In the genomic region with DNA sequence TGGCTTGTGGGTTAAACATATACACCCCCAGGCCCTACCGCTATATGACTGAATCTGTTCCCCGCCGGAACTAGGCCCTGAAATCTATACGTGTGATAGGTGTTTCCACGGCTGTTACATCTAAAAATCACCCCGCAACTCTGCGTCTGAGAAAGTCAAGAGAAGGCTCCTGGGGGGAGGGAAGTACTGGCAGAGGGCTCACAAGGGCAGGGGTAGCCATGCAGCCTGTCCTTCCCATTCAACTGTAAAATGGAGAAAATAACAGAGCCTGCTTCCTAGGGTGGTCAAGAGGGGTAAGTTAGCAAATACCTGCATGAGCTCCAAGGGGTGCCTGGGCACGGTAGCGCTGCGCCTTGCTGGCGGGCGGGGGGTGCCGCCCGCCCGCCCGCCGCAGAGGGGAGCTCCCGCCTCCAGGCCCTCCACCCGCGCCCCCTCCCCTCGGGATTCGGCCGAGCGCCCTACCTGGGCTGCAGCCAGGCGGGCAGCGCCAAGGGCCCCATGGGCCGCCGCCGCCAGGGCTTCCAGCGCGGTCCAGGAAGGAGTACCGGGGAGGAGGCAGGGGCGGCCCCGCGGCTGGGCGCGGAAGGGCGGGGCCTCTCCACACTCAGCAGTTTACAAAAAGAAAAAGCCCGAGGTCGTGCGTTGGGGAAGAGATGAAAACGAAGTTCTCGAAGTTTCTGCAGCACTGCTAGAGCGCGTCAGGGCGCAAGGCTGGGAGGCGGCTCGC, we compare ENCODE assay signal across 8 cellular contexts. TPM values are rescaled to one million over a fixed set of nuclear protein-coding genes. Genes with fewer than 3 reads are reported as not detected.
DNase-seq lines count a peak whose midpoint lies in the region; ATAC-seq and TF ChIP-seq lines count a peak whose summit lies in the region.

A gene with protein sequence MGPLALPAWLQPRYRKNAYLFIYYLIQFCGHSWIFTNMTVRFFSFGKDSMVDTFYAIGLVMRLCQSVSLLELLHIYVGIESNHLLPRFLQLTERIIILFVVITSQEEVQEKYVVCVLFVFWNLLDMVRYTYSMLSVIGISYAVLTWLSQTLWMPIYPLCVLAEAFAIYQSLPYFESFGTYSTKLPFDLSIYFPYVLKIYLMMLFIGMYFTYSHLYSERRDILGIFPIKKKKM (minus strand): TSS at position 550 of the 727 bp plus-strand sequence. CDS start 50 bp downstream, at position 500.

- no peaks in the 10 kb centered on the region for H3K36me3 ChIP-seq in testis (ENCODE audit: low read depth, missing control alignments)

- peak; percentile 78 for ATAC-seq in activated T-helper 17 cell treated with anti-CD3 and anti-CD28 coated beads, Interleukin-2, amount 50 U/mL, for 72 hours (replicated peaks)
- peak; percentile 88 for ATAC-seq in foreskin keratinocyte
- ATAC-seq in omental fat pad (ENCODE audit: low FRiP score) = peak; percentile 74

- H3K27me3 ChIP-seq in foreskin keratinocyte (no peaks in the 10 kb centered on the region), testis (no peaks in the 10 kb centered on the region)

- H3K36me3 Mint-ChIP-seq in activated T-helper 17 cell treated with anti-CD3 and anti-CD28 coated beads, Interleukin-2, amount 50 U/mL, for 72 hours (ENCODE audit: low read depth) = peaks cover 12% of the 10 kb centered on the region

- WGBS in testis, 2 donors = 4 to 10% methylated on average over 22 to 47 of the region's 48 CpGs

- H3K27ac Mint-ChIP-seq in activated T-helper 17 cell treated with anti-CD3 and anti-CD28 coated beads, Interleukin-2, amount 50 U/mL, for 72 hours = peak within 1 kb of the TSS; percentile 33

- peak within 1 kb of the TSS; percentile 55 to 63 for H3K4me3 ChIP-seq in testis

- H3K27ac ChIP-seq in foreskin keratinocyte (peak within 1 kb of the TSS; percentile 60), testis (peak within 1 kb of the TSS; percentile 16 to 58)

- H3K9me3 ChIP-seq in testis = no peaks in the 10 kb centered on the region

- no peak within 1 kb of the TSS for H3K4me3 Mint-ChIP-seq in activated T-helper 17 cell treated with anti-CD3 and anti-CD28 coated beads, Interleukin-2, amount 50 U/mL, for 72 hours

- intact Hi-C loops in testis (cut with DNase I; ENCODE audit: low total_unique reads) = no loop called here

- DNase-seq in HCEC 1CT = peak; percentile 49
- DNase-seq in NCI-H2227 (lab: John Stamatoyannopoulos, UW; ENCODE audit: unreplicated experiment) = peak; percentile 63
- DNase-seq in foreskin keratinocyte = peak in 1 of 2 donors; percentile 15
- no peak for DNase-seq in omental fat pad (ENCODE audit: low spot score)
- peak; percentile 45 for DNase-seq in testis
- no peak for DNase-seq in cortex of kidney (lab: John Stamatoyannopoulos, UW)

- TF ChIP-seq CTCF in foreskin keratinocyte (conservative IDR thresholded peaks at IDR 0.05) (no peak), omental fat pad (IDR thresholded peaks at IDR 0.05) (no peak), testis (IDR thresholded peaks at IDR 0.05) (no peak)

- H3K4me1 Mint-ChIP-seq in activated T-helper 17 cell treated with anti-CD3 and anti-CD28 coated beads, Interleukin-2, amount 50 U/mL, for 72 hours = peaks cover 17% of the 10 kb centered on the region

- TF ChIP-seq POLR2A in GM15510 (IDR thresholded peaks at IDR 0.05; ENCODE audit: borderline replicate concordance, extremely low read depth, insufficient read length) (peak; percentile 71), testis (IDR thresholded peaks at IDR 0.05) (no peak)

- no peaks in the 10 kb centered on the region for H3K27me3 Mint-ChIP-seq in activated T-helper 17 cell treated with anti-CD3 and anti-CD28 coated beads, Interleukin-2, amount 50 U/mL, for 72 hours

- no peaks in the 10 kb centered on the region for H3K9me3 Mint-ChIP-seq in activated T-helper 17 cell treated with anti-CD3 and anti-CD28 coated beads, Interleukin-2, amount 50 U/mL, for 72 hours

- no peaks in the 10 kb centered on the region for H3K4me1 ChIP-seq in foreskin keratinocyte
- H3K4me1 ChIP-seq in testis = no peaks in the 10 kb centered on the region

RNA-seq across cellular contexts. Expression of the gene that starts here (rescaled TPM):
- 1 to 10 TPM; 2.9 to 4.1 TPM for total RNA-seq in activated T-helper 17 cell treated with anti-CD3 and anti-CD28 coated beads, Interleukin-2, amount 50 U/mL, for 72 hours
- total RNA-seq in foreskin keratinocyte (5.4 and 7.9 TPM in 2 replicates), omental fat pad (1 to 10 TPM; 4.1 to 6.6 (median 5.1) TPM), testis (1 to 10 TPM; 1.9 to 2.8 TPM)
- polyA plus RNA-seq in foreskin keratinocyte (2.7 and 3.6 TPM in 2 replicates), testis (ENCODE audit: insufficient read depth, low read depth, low replicate concordance) (2.0 TPM)

Comparison
In these comparisons a context has a peak if more than half of its experiments do, and no peak if none do; other contexts are left out.
1. DNase-seq: peak in HCEC 1CT (single experiment), NCI-H2227 (single experiment) and testis (single experiment); none in omental fat pad (single experiment) and cortex of kidney (single experiment).
2. Peak in every context shown above with its lines, with median percentiles within 50 percentile points of each other: ATAC-seq.